Comparison of ENCODE assay signal across 27 cellular contexts in genomic region chr6:56299916-56300315, GRCh38. TPM values are rescaled to one million over a fixed set of nuclear protein-coding genes. Genes with fewer than 3 reads are reported as not detected.
"Had no signal": no experiment of that assay in that cellular context is flagged by ENCODE, and none has a peak within 500 bp of the region (broad histone marks: within the 10 kb centered on the region; RNA-seq: fewer than 3 reads in every experiment).

No MANE protein-coding gene starts in this region.

- H3K27me3 ChIP-seq: neutrophil, pancreas, right lobe of liver, sigmoid colon, suprapubic skin, testis, tibial artery, transverse colon, upper lobe of right lung, uterus had no signal

- H3K27ac ChIP-seq: neutrophil, pancreas, prostate gland, right lobe of liver, sigmoid colon, suprapubic skin, testis, tibial artery, transverse colon, upper lobe of right lung, uterus had no signal

- H3K36me3 ChIP-seq: neutrophil, pancreas, prostate gland, right lobe of liver, sigmoid colon, suprapubic skin, tibial artery, transverse colon, upper lobe of right lung, uterus had no signal

- H3K4me3 ChIP-seq: pancreas, prostate gland, right lobe of liver, sigmoid colon, suprapubic skin, testis, tibial artery, transverse colon, upper lobe of right lung, uterus had no signal

- H3K4me1 ChIP-seq: pancreas, prostate gland, right lobe of liver, suprapubic skin, testis, transverse colon, upper lobe of right lung, uterus had no signal

- H3K9me3 ChIP-seq: neutrophil, prostate gland, right lobe of liver, suprapubic skin, testis, transverse colon, upper lobe of right lung, uterus had no signal

- FAIRE-seq: pancreas, small intestine had no signal

- DNase-seq: naive thymus-derived CD8-positive, alpha-beta T cell; nephron progenitor cell; nucleus accumbens; pancreas; right cardiac atrium; right lobe of liver; sigmoid colon; small intestine; stimulated activated CD4-positive, alpha-beta T cell treated with anti-CD3 and anti-CD28 coated beads, Interleukin-12 subunit alpha, Interleukin-12 subunit beta, amount 100 ng/mL, for 4 hours; stimulated activated CD4-positive, alpha-beta T cell treated with anti-CD3 and anti-CD28 coated beads, Interleukin-1b, Interleukin-23, amount 100 ng/mL, for 48 hours; stimulated activated CD4-positive, alpha-beta T cell treated with anti-CD3 and anti-CD28 coated beads, Interleukin-4, amount 100 ng/mL, for 1 hour; stimulated activated CD4-positive, alpha-beta T cell treated with anti-CD3 and anti-CD28 coated beads, Interleukin-4, amount 100 ng/mL, for 4 hours; stimulated activated CD8-positive, alpha-beta memory T cell treated with anti-CD3 and anti-CD28 coated beads, Interleukin-4, amount 100 ng/mL, for 48 hours; stimulated activated naive CD4-positive, alpha-beta T cell; stimulated activated naive CD8-positive, alpha-beta T cell treated with anti-CD3 and anti-CD28 coated beads, Interleukin-15, amount 100 ng/mL, for 72 hours; stimulated activated naive CD8-positive, alpha-beta T cell treated with anti-CD3 and anti-CD28 coated beads, Interleukin-15, Interleukin-2, amounts not matched to agents 100 U/mL and 50 U/mL, for 24 hours; substantia nigra; testis; tibial artery; transverse colon; upper lobe of right lung; uterus had no signal

RNA-seq across cellular contexts. Expression of gene COL21A1, which starts 52.5 kb away (rescaled TPM):
- total RNA-seq: naive thymus-derived CD8-positive, alpha-beta T cell; natural killer cell treated with Interleukin-12 subunit alpha and Interleukin-12 subunit beta and Interleukin-15 and Interleukin-18, amount 100 ng/mL, for 72 hours; neural crest cell had no signal
- polyA plus RNA-seq: naive thymus-derived CD8-positive, alpha-beta T cell had no signal
